19 cellular contexts compared by ENCODE assay signal in the genomic region with DNA sequence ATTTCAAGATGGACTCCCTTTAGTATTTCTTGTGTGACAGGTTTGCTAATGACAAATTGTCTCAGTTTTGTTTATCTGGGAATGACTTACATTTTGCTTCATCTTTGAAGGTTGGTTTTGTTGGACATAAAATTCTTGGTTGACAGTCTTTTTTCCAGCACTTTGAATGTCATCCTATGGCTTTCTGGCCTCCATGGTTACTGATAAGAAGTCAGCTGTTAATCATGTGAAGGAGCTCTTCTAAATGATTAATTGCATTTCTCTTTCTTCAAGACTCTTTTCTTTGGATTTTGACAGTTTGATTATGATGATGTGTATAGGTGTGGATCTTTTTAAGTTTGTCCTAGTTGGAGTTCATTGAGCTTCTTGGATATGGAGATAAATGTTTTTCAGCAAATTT.
"Had no signal": no experiment of that assay in that cellular context is flagged by ENCODE, and none has a peak within 500 bp of the region (broad histone marks: within the 10 kb centered on the region; RNA-seq: fewer than 3 reads in every experiment).

No MANE protein-coding gene starts in this region.

- H3K4me1 Mint-ChIP-seq: activated B cell treated with CpG ODN at 0.5 μM for 24 hours; activated CD8-positive, alpha-beta memory T cell treated with anti-CD3 and anti-CD28 coated beads, Interleukin-2, amount 10 ng/mL, durations not matched to agents 7 days and 5 days; activated naive CD8-positive, alpha-beta T cell treated with anti-CD3 and anti-CD28 coated beads for 36 hours; activated T-helper 17 cell treated with anti-CD3 and anti-CD28 coated beads, Interleukin-2, amount 50 U/mL, for 72 hours; brain; immature natural killer cell; stimulated activated memory B cell treated with anti-CD40 and anti-IgM and Interleukin-4, amounts not matched to agents 10 μg/mL and 1 μg/mL and 100 μg/mL, for 72 hours; T-cell had no signal

- H3K27me3 Mint-ChIP-seq: activated B cell treated with CpG ODN at 0.5 μM for 24 hours; activated CD4-positive, alpha-beta memory T cell treated with anti-CD3 and anti-CD28 coated beads for 36 hours; activated naive CD8-positive, alpha-beta T cell treated with anti-CD3 and anti-CD28 coated beads for 36 hours; activated T-helper 17 cell treated with anti-CD3 and anti-CD28 coated beads, Interleukin-2, amount 50 U/mL, for 72 hours; natural killer cell treated with Interleukin-12 subunit alpha and Interleukin-12 subunit beta and Interleukin-15 and Interleukin-18, amount 100 ng/mL, for 72 hours; stimulated activated memory B cell treated with anti-CD40 and anti-IgM and Interleukin-4, amounts not matched to agents 10 μg/mL and 1 μg/mL and 100 μg/mL, for 72 hours; T-cell had no signal

- DNase-seq: activated B cell treated with CpG ODN at 0.5 μM for 24 hours; activated CD4-positive, alpha-beta memory T cell treated with anti-CD3 and anti-CD28 coated beads for 36 hours; activated CD4-positive, alpha-beta T cell treated with anti-CD3 and anti-CD28 coated beads for 4 hours; activated CD8-positive, alpha-beta memory T cell treated with anti-CD3 and anti-CD28 coated beads, Interleukin-2, amount 10 ng/mL, durations not matched to agents 7 days and 5 days; activated naive CD4-positive, alpha-beta T cell; activated naive CD8-positive, alpha-beta T cell treated with anti-CD3 and anti-CD28 coated beads for 36 hours; amygdala; caudate nucleus; colonic mucosa; heart right ventricle; immature natural killer cell; sigmoid colon; stimulated activated CD4-positive, alpha-beta T cell treated with anti-CD3 and anti-CD28 coated beads, Interleukin-4, amount 100 ng/mL, for 4 hours; T-cell; upper lobe of right lung had no signal

- H3K4me3 Mint-ChIP-seq: activated B cell treated with CpG ODN at 0.5 μM for 24 hours; activated CD4-positive, alpha-beta memory T cell treated with anti-CD3 and anti-CD28 coated beads for 36 hours; activated CD8-positive, alpha-beta memory T cell treated with anti-CD3 and anti-CD28 coated beads, Interleukin-2, amount 10 ng/mL, durations not matched to agents 7 days and 5 days; activated naive CD8-positive, alpha-beta T cell treated with anti-CD3 and anti-CD28 coated beads for 36 hours; activated T-helper 17 cell treated with anti-CD3 and anti-CD28 coated beads, Interleukin-2, amount 50 U/mL, for 72 hours; brain; immature natural killer cell; natural killer cell treated with Interleukin-12 subunit alpha and Interleukin-12 subunit beta and Interleukin-15 and Interleukin-18, amount 100 ng/mL, for 72 hours; stimulated activated memory B cell treated with anti-CD40 and anti-IgM and Interleukin-4, amounts not matched to agents 10 μg/mL and 1 μg/mL and 100 μg/mL, for 72 hours; T-cell had no signal

- ATAC-seq: activated CD8-positive, alpha-beta memory T cell treated with anti-CD3 and anti-CD28 coated beads, Interleukin-2, amount 10 ng/mL, durations not matched to agents 7 days and 5 days; activated T-helper 17 cell treated with anti-CD3 and anti-CD28 coated beads, Interleukin-2, amount 50 U/mL, for 72 hours; heart right ventricle; natural killer cell treated with Interleukin-12 subunit alpha and Interleukin-12 subunit beta and Interleukin-15 and Interleukin-18, amount 100 ng/mL, for 72 hours; stimulated activated memory B cell treated with anti-CD40 and anti-IgM and Interleukin-4, amounts not matched to agents 10 μg/mL and 1 μg/mL and 100 μg/mL, for 72 hours; T-cell; upper lobe of right lung had no signal

- H3K27ac Mint-ChIP-seq: activated B cell treated with CpG ODN at 0.5 μM for 24 hours; activated CD4-positive, alpha-beta memory T cell treated with anti-CD3 and anti-CD28 coated beads for 36 hours; activated CD8-positive, alpha-beta memory T cell treated with anti-CD3 and anti-CD28 coated beads, Interleukin-2, amount 10 ng/mL, durations not matched to agents 7 days and 5 days; activated naive CD8-positive, alpha-beta T cell treated with anti-CD3 and anti-CD28 coated beads for 36 hours; activated T-helper 17 cell treated with anti-CD3 and anti-CD28 coated beads, Interleukin-2, amount 50 U/mL, for 72 hours; brain; immature natural killer cell; natural killer cell treated with Interleukin-12 subunit alpha and Interleukin-12 subunit beta and Interleukin-15 and Interleukin-18, amount 100 ng/mL, for 72 hours; stimulated activated memory B cell treated with anti-CD40 and anti-IgM and Interleukin-4, amounts not matched to agents 10 μg/mL and 1 μg/mL and 100 μg/mL, for 72 hours; T-cell had no signal
